In genomic region chr20:51801220-51801991, GRCh38 we compare ENCODE assay signal across 9 cellular contexts. TPM values are rescaled to one million over a fixed set of nuclear protein-coding genes. Genes with fewer than 3 reads are reported as not detected.
A peak's percentile ranks its signal among the peaks of the same experiment; 100 is the strongest.
DNase-seq lines count a peak whose midpoint lies in the region; ATAC-seq, FAIRE-seq and TF ChIP-seq lines count a peak whose summit lies in the region.
"Had no signal": no experiment of that assay in that cellular context is flagged by ENCODE, and none has a peak within 500 bp of the region (broad histone marks: within the 10 kb centered on the region; RNA-seq: fewer than 3 reads in every experiment).

No MANE protein-coding gene starts in this region.

- H3K9me1 ChIP-seq in keratinocyte (ENCODE audit: control insufficient read depth, extremely low read depth, insufficient read depth, low read length), result no peaks in the 10 kb centered on the region

- H3K27ac Mint-ChIP-seq in T-helper 2 cell treated with Interferon-gamma antibody and Interleukin-4, amounts not matched to agents 5 μg/mL and 100 μg/mL, for 36 hours, result no peak overlapping the region

- no peak for FAIRE-seq in keratinocyte (lab: Jason Lieb, UNC)

- H3K36me3 Mint-ChIP-seq in T-helper 2 cell treated with Interferon-gamma antibody and Interleukin-4, amounts not matched to agents 5 μg/mL and 100 μg/mL, for 36 hours (ENCODE audit: low read depth), result no peaks in the 10 kb centered on the region

- peak overlapping the region; percentile 68 for H3K4me3 Mint-ChIP-seq in T-helper 2 cell treated with Interferon-gamma antibody and Interleukin-4, amounts not matched to agents 5 μg/mL and 100 μg/mL, for 36 hours

- no peaks in the 10 kb centered on the region for H3K9me3 ChIP-seq in keratinocyte (ENCODE audit: control insufficient read depth, low read depth, low read length)
- no peaks in the 10 kb centered on the region for H3K9me3 ChIP-seq in tibial nerve

- no peaks in the 10 kb centered on the region for H3K9me3 Mint-ChIP-seq in T-helper 2 cell treated with Interferon-gamma antibody and Interleukin-4, amounts not matched to agents 5 μg/mL and 100 μg/mL, for 36 hours

- H3K27me3 Mint-ChIP-seq in T-helper 2 cell treated with Interferon-gamma antibody and Interleukin-4, amounts not matched to agents 5 μg/mL and 100 μg/mL, for 36 hours (ENCODE audit: low read depth), result peaks cover 69% of the 10 kb centered on the region

- in situ Hi-C loops in astrocyte of the spinal cord (cut with HindIII; ENCODE audit: low sequenced_read_pairs), result no loop called here

- dilution Hi-C loops in keratinocyte (cut with MboI; ENCODE audit: extremely low pct_ligation_motif_present, low sequenced_read_pairs), result no loop called here

- H3K4me1 ChIP-seq in keratinocyte (ENCODE audit: control insufficient read depth, extremely low read depth, insufficient read depth, low read length) (peaks cover 4% of the 10 kb centered on the region), tibial nerve (peaks cover 0 to 26% (median 13%) of the 10 kb centered on the region in 4 donors)

- no peak for TF ChIP-seq POLR2A in tibial nerve (IDR thresholded peaks at IDR 0.05)

- 0 to 2% methylated on average over 50 to 53 of the region's 53 CpGs for WGBS in tibial nerve, 2 donors

- ATAC-seq in GM21723 (IDR thresholded peaks at IDR 0.05; ENCODE audit: unreplicated experiment), result no peak

- peak overlapping the region; percentile 34 for H3K9ac ChIP-seq in keratinocyte (ENCODE audit: control insufficient read depth, extremely low read depth, insufficient read depth, low read length)

- H3K27ac ChIP-seq in keratinocyte (ENCODE audit: control insufficient read depth, insufficient read depth, low read length) (no peak overlapping the region), tibial nerve (no peak overlapping the region)

- peak overlapping the region; percentile 44 for H2AFZ ChIP-seq in keratinocyte (ENCODE audit: control insufficient read depth, low read length)

- no peaks in the 10 kb centered on the region for H3K4me1 Mint-ChIP-seq in T-helper 2 cell treated with Interferon-gamma antibody and Interleukin-4, amounts not matched to agents 5 μg/mL and 100 μg/mL, for 36 hours (ENCODE audit: low read depth)

- no peaks in the 10 kb centered on the region for H4K20me1 ChIP-seq in keratinocyte (ENCODE audit: control insufficient read depth, extremely low read depth, insufficient read depth, low read length)

- H3K27me3 ChIP-seq in keratinocyte (ENCODE audit: control insufficient read depth, extremely low read depth, insufficient read depth, low read length) (peaks cover 39% of the 10 kb centered on the region), tibial nerve (peaks cover 0 to 54% of the 10 kb centered on the region in 2 donors)

- TF ChIP-seq CTCF in astrocyte of the spinal cord (IDR thresholded peaks at IDR 0.05; ENCODE audit: low read depth, low read length) (peak; percentile 13), keratinocyte (optimal IDR thresholded peaks at IDR 0.05 in 1 of 3, IDR thresholded peaks at IDR 0.05 in 1 of 3, conservative IDR thresholded peaks at IDR 0.05 in 1 of 3; ENCODE audit: extremely low read depth in 1 of 3, insufficient read depth in 2 of 3, low read length in 3 of 3) (no peak), tibial nerve (IDR thresholded peaks at IDR 0.05) (no peak)

- no peak for TF ChIP-seq EP300 in tibial nerve (IDR thresholded peaks at IDR 0.05)

- H3K4me2 ChIP-seq in keratinocyte (ENCODE audit: control insufficient read depth, extremely low read depth, insufficient read depth, low read depth, low read length), result peak overlapping the region; percentile 89

- peak overlapping the region; percentile 45 for H3K4me3 ChIP-seq in astrocyte of the spinal cord (ENCODE audit: low read depth, low read length)
- H3K4me3 ChIP-seq in keratinocyte (ENCODE audit: control insufficient read depth in 2 of 3, extremely low read depth in 1 of 3, insufficient read depth in 2 of 3, low read depth in 1 of 3, low read length in 3 of 3), result peak overlapping the region; percentile 35 to 50 (median 44)
- peak overlapping the region; percentile 8 to 46 (median 25) for H3K4me3 ChIP-seq in tibial nerve

- DNase-seq in T-helper 2 cell treated with Interferon-gamma antibody and Interleukin-4, amounts not matched to agents 5 μg/mL and 100 μg/mL, for 36 hours (ENCODE audit: low spot score), result no peak
- DNase-seq in T-helper 2 cell, result no peak
- DNase-seq in astrocyte of the spinal cord (ENCODE audit: low read depth, low spot score), result no peak
- DNase-seq in keratinocyte (ENCODE audit: low read depth, low spot score), result no peak
- DNase-seq in tibial nerve (ENCODE audit: low spot score in 2 of 2), result no peak
- no peak for DNase-seq in NCI-H187 (lab: John Stamatoyannopoulos, UW)
- no peak for DNase-seq in activated CD8-positive, alpha-beta memory T cell treated with anti-CD3 and anti-CD28 coated beads, Interleukin-2, amount 50 U/mL, for 48 hours

- H3K36me3 ChIP-seq in keratinocyte (ENCODE audit: control insufficient read depth in 2 of 2, extremely low read depth in 1 of 2, insufficient read depth in 2 of 2, low read length in 2 of 2) (no peaks in the 10 kb centered on the region), tibial nerve (no peaks in the 10 kb centered on the region)

- no peaks in the 10 kb centered on the region for H3K79me2 ChIP-seq in keratinocyte (ENCODE audit: control insufficient read depth, insufficient read depth, low read length)

RNA-seq across cellular contexts. Expression of gene SALL4, which starts 0.9 kb away (rescaled TPM):
- 0.04 to 0.45 TPM (median 0.17 TPM) in 3 replicates for polyA plus RNA-seq in keratinocyte
- polyA plus RNA-seq in keratinocyte (2011; ENCODE audit: low read depth), result 0.11 TPM
- polyA plus RNA-seq in keratinocyte (2011; cell fraction: cytosol; rRNA removed), result 0.07 and 0.08 TPM in 2 replicates
- 1.0 and 1.5 TPM in 2 replicates for polyA plus RNA-seq in keratinocyte (2011; cell fraction: nucleus; rRNA removed)
- polyA plus RNA-seq in keratinocyte (2012; ENCODE audit: low replicate concordance), result 0.09 and 0.49 TPM in 2 replicates
- polyA minus RNA-seq in keratinocyte, result 0.07 to 2.3 TPM (median 1.7 TPM) in 3 replicates
- polyA minus RNA-seq in keratinocyte (2011; cell fraction: cytosol; rRNA and poly(A)+ RNA removed), result not detected
- polyA minus RNA-seq in keratinocyte (2011; cell fraction: nucleus; rRNA and poly(A)+ RNA removed), result 0.63 and 0.85 TPM in 2 replicates
- 1 to 10 TPM in 1 of 4 donors, under 1 TPM in 3; 0.39 to 1.2 (median 0.54) TPM for total RNA-seq in tibial nerve
- total RNA-seq: myocyte had no signal

RNA-seq across cellular contexts. Expression of gene ATP9A, which starts 33.2 kb away (rescaled TPM):
- polyA plus RNA-seq in keratinocyte, result 5.8 to 8.6 TPM (median 6.1 TPM) in 3 replicates
- 3.9 TPM for polyA plus RNA-seq in keratinocyte (2011; ENCODE audit: low read depth)
- 4.9 and 5.8 TPM in 2 replicates for polyA plus RNA-seq in keratinocyte (2011; cell fraction: cytosol; rRNA removed)
- 14.6 and 16.9 TPM in 2 replicates for polyA plus RNA-seq in keratinocyte (2011; cell fraction: nucleus; rRNA removed)
- 7.2 and 7.8 TPM in 2 replicates for polyA plus RNA-seq in keratinocyte (2012; ENCODE audit: low replicate concordance)
- polyA minus RNA-seq in keratinocyte, result 21.6 to 31.0 TPM (median 23.0 TPM) in 3 replicates
- 16.3 TPM for polyA minus RNA-seq in keratinocyte (2011; cell fraction: cytosol; rRNA and poly(A)+ RNA removed)
- 30.1 and 38.6 TPM in 2 replicates for polyA minus RNA-seq in keratinocyte (2011; cell fraction: nucleus; rRNA and poly(A)+ RNA removed)
- 10 to 100 TPM; 36.1 to 47.4 (median 38.1) TPM for total RNA-seq in tibial nerve
